In genomic region chr1:229508823-229509337, GRCh38 we compare ENCODE assay signal across 8 cellular contexts. TPM values are rescaled to one million over a fixed set of nuclear protein-coding genes. Genes with fewer than 3 reads are reported as not detected.
A peak's percentile ranks its signal among the peaks of the same experiment; 100 is the strongest.
DNase-seq lines count a peak whose midpoint lies in the region; ATAC-seq and TF ChIP-seq lines count a peak whose summit lies in the region.

No MANE protein-coding gene starts in this region.

- ATAC-seq in lower lobe of right lung: peak in 1 of 2 donors; percentile 3
- no peak for ATAC-seq in HG02840 (IDR thresholded peaks at IDR 0.05; ENCODE audit: low FRiP score, unreplicated experiment)
- no peak for ATAC-seq in HG02610 (IDR thresholded peaks at IDR 0.05; ENCODE audit: unreplicated experiment)

- H3K36me3 ChIP-seq in Loucy (ENCODE audit: insufficient read depth, low read length) (no peaks in the 10 kb centered on the region), breast epithelium (no peaks in the 10 kb centered on the region), lower lobe of right lung (peaks cover 14% of the 10 kb centered on the region), vagina (peaks cover 0 to 10% of the 10 kb centered on the region in 2 donors)

- peak overlapping the region; percentile 99 for H3K4me2 ChIP-seq in Loucy (ENCODE audit: low read depth, low read length, poor library complexity, severe bottlenecking)

- H3F3A ChIP-seq in Loucy (ENCODE audit: low read depth): no peaks in the 10 kb centered on the region

- H3K4me3 ChIP-seq in Loucy (ENCODE audit: low read length, poor library complexity, severe bottlenecking) (peak overlapping the region; percentile 90), breast epithelium (peak overlapping the region; percentile 80 to 99 (median 99)), lower lobe of right lung (peak overlapping the region; percentile 95), vagina (peak overlapping the region; percentile 70 to 92)

- no peaks in the 10 kb centered on the region for H3K9me2 ChIP-seq in Loucy (replicated peaks; ENCODE audit: low read depth, low read length)

- no peak for TF ChIP-seq POLR2A in breast epithelium (IDR thresholded peaks at IDR 0.05)
- no peak for TF ChIP-seq POLR2A in vagina (IDR thresholded peaks at IDR 0.05)

- H3K9me3 ChIP-seq in Loucy (ENCODE audit: insufficient read depth, low read depth, low read length) (no peaks in the 10 kb centered on the region), breast epithelium (no peaks in the 10 kb centered on the region), lower lobe of right lung (no peaks in the 10 kb centered on the region), vagina (no peaks in the 10 kb centered on the region)

- H3K27ac ChIP-seq in C4-2B (peak overlapping the region; percentile 82), breast epithelium (peak overlapping the region; percentile 98 to 99), lower lobe of right lung (peak overlapping the region; percentile 98), vagina (peak overlapping the region; percentile 93)

- H3K27me3 ChIP-seq in Loucy (ENCODE audit: insufficient read depth, low read length, poor library complexity, severe bottlenecking): no peaks in the 10 kb centered on the region
- no peaks in the 10 kb centered on the region for H3K27me3 ChIP-seq in breast epithelium
- no peaks in the 10 kb centered on the region for H3K27me3 ChIP-seq in lower lobe of right lung (ENCODE audit: low read depth)
- no peaks in the 10 kb centered on the region for H3K27me3 ChIP-seq in vagina

- H3K79me2 ChIP-seq in Loucy (ENCODE audit: insufficient read depth, low read length): peaks cover 38% of the 10 kb centered on the region

- TF ChIP-seq CTCF in C4-2B (conservative IDR thresholded peaks at IDR 0.05) (no peak), Loucy (conservative IDR thresholded peaks at IDR 0.05; ENCODE audit: low read length) (no peak), breast epithelium (IDR thresholded peaks at IDR 0.05) (no peak), lower lobe of right lung (IDR thresholded peaks at IDR 0.05) (no peak), vagina (IDR thresholded peaks at IDR 0.05) (no peak)

- intact Hi-C loops in breast epithelium (cut with DNase I; ENCODE audit: low total_unique reads): no loop called here
- intact Hi-C loops in lower lobe of right lung (cut with DNase I): no loop called here
- intact Hi-C loops in vagina (cut with DNase I): loop anchor here (5.0 kb wide), 1 partner anchor 1342 kb away; the partner anchor contains the start of gene IBA57

- H4K20me1 ChIP-seq in Loucy (ENCODE audit: insufficient read depth, low read length, poor library complexity, severe bottlenecking): peaks cover 9% of the 10 kb centered on the region

- peak overlapping the region; percentile 97 for H2AFZ ChIP-seq in Loucy (ENCODE audit: low read length)

- DNase-seq in breast epithelium (ENCODE audit: low spot score in 2 of 2) (no peak), lower lobe of right lung (no peak), vagina (ENCODE audit: extremely low spot score in 2 of 2) (no peak), cerebellum (ENCODE audit: low spot score) (no peak)

- peaks cover 29% of the 10 kb centered on the region for H3K4me1 ChIP-seq in Loucy (ENCODE audit: insufficient read depth, low read length, poor library complexity, severe bottlenecking)
- no peaks in the 10 kb centered on the region for H3K4me1 ChIP-seq in breast epithelium
- peaks cover 21% of the 10 kb centered on the region for H3K4me1 ChIP-seq in lower lobe of right lung
- peaks cover 18% of the 10 kb centered on the region for H3K4me1 ChIP-seq in vagina

- H3K9ac ChIP-seq in Loucy (ENCODE audit: low read depth, low read length, poor library complexity, severe bottlenecking): peak overlapping the region; percentile 88

RNA-seq across cellular contexts. Expression of gene NUP133, which starts 0.7 kb away (rescaled TPM):
- 10 to 100 TPM; 29.4 to 48.4 (median 31.8) TPM for total RNA-seq in breast epithelium
- 32.6 TPM for total RNA-seq in lower lobe of right lung
- 38.3 TPM for total RNA-seq in vagina
- total RNA-seq in cerebellum: 42.4 TPM

RNA-seq across cellular contexts. Expression of gene ABCB10, which starts 49.6 kb away (rescaled TPM):
- total RNA-seq in breast epithelium: 10 to 100 TPM; 13.8 to 18.6 (median 17.0) TPM
- total RNA-seq in lower lobe of right lung: 17.8 TPM
- 12.5 TPM for total RNA-seq in vagina
- total RNA-seq in cerebellum: 17.4 TPM
